ENCODE assay signal across 26 cellular contexts in the genomic region with DNA sequence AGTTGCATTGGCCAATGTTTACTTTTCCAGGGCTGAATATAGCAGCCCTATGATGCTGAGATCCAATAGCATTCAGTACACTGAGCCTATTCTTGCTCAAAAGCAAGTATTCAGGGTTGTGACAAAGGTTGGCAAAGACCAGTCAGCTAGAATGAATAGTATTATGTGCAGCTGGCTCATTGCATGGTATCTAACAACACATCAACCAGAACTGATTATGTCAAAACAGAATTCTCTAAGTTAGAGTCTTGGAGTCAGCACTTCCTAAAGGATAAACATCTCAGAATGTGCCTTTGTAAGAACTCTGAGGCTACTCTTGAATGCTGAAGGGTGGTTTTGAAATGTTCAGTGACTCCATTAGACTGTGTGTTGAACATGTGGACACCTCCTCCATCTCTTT.
A peak's percentile ranks its signal among the peaks of the same experiment; 100 is the strongest.
DNase-seq lines count a peak whose midpoint lies in the region; ATAC-seq and TF ChIP-seq lines count a peak whose summit lies in the region.
"Had no signal": no experiment of that assay in that cellular context is flagged by ENCODE, and none has a peak within 500 bp of the region (broad histone marks: within the 10 kb centered on the region; RNA-seq: fewer than 3 reads in every experiment).

No MANE protein-coding gene starts in this region.

- H2BK120ac ChIP-seq in IMR-90 (ENCODE audit: low read depth, low read length): no peak overlapping the region

- intact Hi-C loops in IMR-90 (cut with micrococcal nuclease): no loop called here

- no peak overlapping the region for H3K27ac ChIP-seq in IMR-90 (ENCODE audit: insufficient read depth, low read length)
- H3K27ac ChIP-seq: breast epithelium, epithelial cell of prostate, heart left ventricle, lower lobe of right lung, ovary, sigmoid colon, thyroid gland had no signal

- H4K8ac ChIP-seq in IMR-90 (ENCODE audit: low read depth in 2 of 2, low read length in 2 of 2): no peak overlapping the region

- H3K36me3 ChIP-seq in IMR-90 (ENCODE audit: control insufficient read depth, insufficient read depth, low read length): no peaks in the 10 kb centered on the region
- H3K36me3 ChIP-seq: breast epithelium, heart left ventricle, lower lobe of right lung, ovary, sigmoid colon, thyroid gland had no signal

- POLR2A ChIA-PET in IMR-90 (lab: Charles Lee; ENCODE audit: unreplicated experiment): no interaction called here

- dilution Hi-C loops in IMR-90 (cut with HindIII; ENCODE audit: low sequenced_read_pairs, unreplicated experiment): no loop called here

- no peak for TF ChIP-seq RAD21 in IMR-90 (IDR thresholded peaks at IDR 0.05; ENCODE audit: low read length)

- DNase-seq in IMR-90 (peak; percentile 47), dermis blood vessel endothelial cell (peak; percentile 7), inferior parietal cortex (ENCODE audit: extremely low spot score) (peak; percentile 76), pons (ENCODE audit: low spot score) (peak; percentile 99), SKM-1 (lab: John Stamatoyannopoulos, UW; ENCODE audit: unreplicated experiment) (no peak), MV-4-11 (lab: John Stamatoyannopoulos, UW) (no peak)
- DNase-seq in activated CD8-positive, alpha-beta memory T cell treated with anti-CD3 and anti-CD28 coated beads for 24 hours: no peak
- DNase-seq: activated CD4-positive, alpha-beta T cell treated with anti-CD3 and anti-CD28 coated beads for 4 hours; activated CD8-positive, alpha-beta memory T cell treated with anti-CD3 and anti-CD28 coated beads, Interleukin-2, amount 10 ng/mL, durations not matched to agents 7 days and 5 days; activated naive CD8-positive, alpha-beta T cell treated with anti-CD3 and anti-CD28 coated beads for 36 hours; DMS153; heart left ventricle; lower lobe of right lung; MM.1S; NCI-H1436 treated with DMSO at 0.1 percent for 48 hours; NCI-H2171; NCI-H69; ovary; sigmoid colon; SW 1271; thyroid gland had no signal

- H3K9ac ChIP-seq in IMR-90 (ENCODE audit: low read depth, low read length): no peak overlapping the region

- no peak overlapping the region for H4K5ac ChIP-seq in IMR-90 (ENCODE audit: low read depth, low read length)

- H3K4me2 ChIP-seq in IMR-90 (ENCODE audit: low read depth, low read length): no peak overlapping the region

- no peak overlapping the region for H3K14ac ChIP-seq in IMR-90 (replicated peaks; ENCODE audit: low read depth, low read length)

- no peaks in the 10 kb centered on the region for H3K27me3 ChIP-seq in IMR-90 (ENCODE audit: control insufficient read depth, insufficient read depth, low read length)
- H3K27me3 ChIP-seq: breast epithelium, heart left ventricle, ovary, sigmoid colon, thyroid gland had no signal

- no TSS peak for BruUV-seq in IMR-90 (replicated peaks; lab: Mats Ljungman, UMichigan)

- no peak overlapping the region for H2AK9ac ChIP-seq in IMR-90 (replicated peaks; ENCODE audit: low read depth, low read length, poor library complexity)

- H2BK5ac ChIP-seq in IMR-90 (ENCODE audit: low read depth, low read length, poor library complexity, severe bottlenecking): no peak overlapping the region

- ATAC-seq in IMR-90 (ENCODE audit: low read depth) (peak; percentile 67), GM21367 (IDR thresholded peaks at IDR 0.05; ENCODE audit: unreplicated experiment) (no peak)
- ATAC-seq: activated CD8-positive, alpha-beta memory T cell treated with anti-CD3 and anti-CD28 coated beads, Interleukin-2, amount 10 ng/mL, durations not matched to agents 7 days and 5 days; GM12878; heart left ventricle; stimulated activated effector memory CD8-positive, alpha-beta T cell treated with anti-CD3 and anti-CD28 coated beads, Interleukin-12 subunit alpha, Interleukin-12 subunit beta, amount 100 ng/mL, for 72 hours had no signal

- no peak overlapping the region for H3K4me3 ChIP-seq in IMR-90 (ENCODE audit: insufficient read depth, low read depth, low read length)
- H3K4me3 ChIP-seq: breast epithelium, GM12878, heart left ventricle, lower lobe of right lung, ovary, sigmoid colon, thyroid gland had no signal

- TF ChIP-seq POLR2A in IMR-90 (IDR thresholded peaks at IDR 0.05; ENCODE audit: low read depth, low read length): no peak

- H4K91ac ChIP-seq in IMR-90 (ENCODE audit: insufficient read depth, low read depth, low read length): no peak overlapping the region

- CTCF ChIA-PET in IMR-90 (lab: Yijun Ruan, JAX): no interaction called here

- H3K56ac ChIP-seq in IMR-90 (ENCODE audit: extremely low read depth, insufficient read depth, low read length): no peak overlapping the region

- no peak overlapping the region for H2AFZ ChIP-seq in IMR-90 (replicated peaks; ENCODE audit: low read length, poor library complexity)

- no peak overlapping the region for H3K23ac ChIP-seq in IMR-90 (ENCODE audit: low read depth, low read length)

- TF ChIP-seq CTCF in IMR-90 (conservative IDR thresholded peaks at IDR 0.05; ENCODE audit: low read depth, low read length): no peak

- H2BK15ac ChIP-seq in IMR-90 (ENCODE audit: low read depth, low read length): no peak overlapping the region

- in situ Hi-C loops in IMR-90 (cut with MboI; ENCODE audit: low sequenced_read_pairs): no loop called here

- no peaks in the 10 kb centered on the region for H3K79me1 ChIP-seq in IMR-90 (ENCODE audit: low read depth in 1 of 2, low read length in 2 of 2)

- no peak overlapping the region for H2BK20ac ChIP-seq in IMR-90 (ENCODE audit: low read depth, low read length)

- H2AK5ac ChIP-seq in IMR-90 (ENCODE audit: low read depth, low read length): no peak overlapping the region

- no peaks in the 10 kb centered on the region for H3K4me1 ChIP-seq in IMR-90 (ENCODE audit: control insufficient read depth, insufficient read depth, low read length)
- H3K4me1 ChIP-seq: breast epithelium, heart left ventricle, lower lobe of right lung, sigmoid colon, thyroid gland had no signal

- H3K9me1 ChIP-seq in IMR-90 (ENCODE audit: insufficient read depth, low read length): no peaks in the 10 kb centered on the region

- no peak overlapping the region for H3K18ac ChIP-seq in IMR-90 (ENCODE audit: low read depth, low read length)

- H3K9me3 ChIP-seq in IMR-90 (ENCODE audit: control insufficient read depth, insufficient read depth, low read length): no peaks in the 10 kb centered on the region
- H3K9me3 ChIP-seq: breast epithelium, lower lobe of right lung, ovary, thyroid gland had no signal

- no peaks in the 10 kb centered on the region for H4K20me1 ChIP-seq in IMR-90 (ENCODE audit: insufficient read depth, low read length)

- no peak overlapping the region for H3K4ac ChIP-seq in IMR-90 (ENCODE audit: low read depth, low read length)

TF ChIP-seq in IMR-90, 13 proteins besides CTCF, POLR2A, EP300 and RAD21:
- TF ChIP-seq FOS (IDR thresholded peaks at IDR 0.05; ENCODE audit: low read depth, low read length) (no peak), RCOR1 (IDR thresholded peaks at IDR 0.05; ENCODE audit: insufficient replicate concordance, low read length) (no peak), CEBPB (IDR thresholded peaks at IDR 0.05; ENCODE audit: low read depth, low read length) (no peak), MXI1 (IDR thresholded peaks at IDR 0.05; ENCODE audit: borderline replicate concordance, low read depth, low read length) (no peak), NFE2L2 (IDR thresholded peaks at IDR 0.05; ENCODE audit: low read depth, low read length) (no peak), SMC3 (IDR thresholded peaks at IDR 0.05; ENCODE audit: low read depth, low read length) (no peak), RFX5 (IDR thresholded peaks at IDR 0.05; ENCODE audit: low read depth, low read length) (no peak), BHLHE40 (IDR thresholded peaks at IDR 0.05; ENCODE audit: low read depth, low read length) (no peak), MAFK (IDR thresholded peaks at IDR 0.05; ENCODE audit: low read depth, low read length) (no peak), MAZ (IDR thresholded peaks at IDR 0.05; ENCODE audit: borderline replicate concordance, low read depth, low read length) (no peak)
- TF ChIP-seq, protein P1, sequence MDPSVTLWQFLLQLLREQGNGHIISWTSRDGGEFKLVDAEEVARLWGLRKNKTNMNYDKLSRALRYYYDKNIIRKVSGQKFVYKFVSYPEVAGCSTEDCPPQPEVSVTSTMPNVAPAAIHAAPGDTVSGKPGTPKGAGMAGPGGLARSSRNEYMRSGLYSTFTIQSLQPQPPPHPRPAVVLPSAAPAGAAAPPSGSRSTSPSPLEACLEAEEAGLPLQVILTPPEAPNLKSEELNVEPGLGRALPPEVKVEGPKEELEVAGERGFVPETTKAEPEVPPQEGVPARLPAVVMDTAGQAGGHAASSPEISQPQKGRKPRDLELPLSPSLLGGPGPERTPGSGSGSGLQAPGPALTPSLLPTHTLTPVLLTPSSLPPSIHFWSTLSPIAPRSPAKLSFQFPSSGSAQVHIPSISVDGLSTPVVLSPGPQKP (IDR thresholded peaks at IDR 0.05; ENCODE audit: borderline replicate concordance, low read depth, low read length): no peak

Comparison
In these comparisons a context has a peak if more than half of its experiments do, and no peak if none do; other contexts are left out.
1. DNase-seq: peak in IMR-90 (single experiment), dermis blood vessel endothelial cell (single experiment), inferior parietal cortex (single experiment) and pons (single experiment); none in SKM-1 (single experiment), MV-4-11 (single experiment) and activated CD8-positive, alpha-beta memory T cell treated with anti-CD3 and anti-CD28 coated beads for 24 hours (single experiment).